16 cellular contexts compared by ENCODE assay signal in the genomic region with DNA sequence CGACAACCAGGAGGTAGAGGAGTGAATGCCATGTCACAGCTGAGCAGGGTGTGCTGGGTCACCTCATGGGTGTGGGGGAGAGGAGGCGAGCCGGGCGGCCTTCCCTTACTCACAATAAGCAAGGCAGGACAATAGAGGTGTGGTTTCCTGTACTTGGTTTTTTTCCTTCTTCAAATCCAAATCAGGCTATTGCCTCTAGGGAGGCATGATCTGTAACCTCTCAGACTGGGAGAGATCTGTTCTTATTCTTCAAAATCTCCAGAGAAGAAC.
"Had no signal": no experiment of that assay in that cellular context is flagged by ENCODE, and none has a peak within 500 bp of the region (broad histone marks: within the 10 kb centered on the region; RNA-seq: fewer than 3 reads in every experiment).

No MANE protein-coding gene starts in this region.

- H3K4me1 ChIP-seq: transverse colon had no signal

- H3K4me3 ChIP-seq: lower lobe of right lung, smooth muscle cell, transverse colon had no signal

- DNase-seq: activated CD4-positive, alpha-beta T cell treated with anti-CD3 and anti-CD28 coated beads, Interleukin-2, amount 50 U/mL, for 1 hour; activated CD8-positive, alpha-beta memory T cell treated with anti-CD3 and anti-CD28 coated beads for 24 hours; activated naive CD8-positive, alpha-beta T cell treated with anti-CD3 and anti-CD28 coated beads for 36 hours; amygdala; kidney glomerular epithelial cell; lower lobe of right lung; midbrain; naive B cell; stimulated activated CD4-positive, alpha-beta T cell treated with anti-CD3 and anti-CD28 coated beads, Interleukin-4, amount 100 ng/mL, for 4 hours; stimulated activated CD8-positive, alpha-beta memory T cell treated with anti-CD3 and anti-CD28 coated beads, Interleukin-4, amount 100 ng/mL, for 48 hours; stimulated activated naive CD8-positive, alpha-beta T cell treated with anti-CD3 and anti-CD28 coated beads, Interleukin-15, Interleukin-2, amounts not matched to agents 100 U/mL and 50 U/mL, for 24 hours; SW 1271; transverse colon had no signal

- H3K27ac ChIP-seq: lower lobe of right lung, neutrophil had no signal

- H3K27me3 ChIP-seq: neutrophil, transverse colon had no signal

- H3K9me3 ChIP-seq: lower lobe of right lung, neutrophil, transverse colon had no signal

- H3K36me3 ChIP-seq: lower lobe of right lung, neutrophil, transverse colon had no signal

- ATAC-seq: activated CD4-positive, CD25-positive, alpha-beta regulatory T cell treated with anti-CD3 and anti-CD28 coated beads, Interleukin-2, amount 50 U/mL, for 24 hours; lower lobe of right lung; stimulated activated naive CD8-positive, alpha-beta T cell treated with anti-CD3 and anti-CD28 coated beads, Interleukin-15, Interleukin-2, amounts not matched to agents 100 U/mL and 50 U/mL, for 24 hours had no signal
